18 cellular contexts compared by ENCODE assay signal in genomic region chr19:33690461-33691427, GRCh38.
DNase-seq lines count a peak whose midpoint lies in the region; ATAC-seq and TF ChIP-seq lines count a peak whose summit lies in the region.
"Had no signal": no experiment of that assay in that cellular context is flagged by ENCODE, and none has a peak within 500 bp of the region (broad histone marks: within the 10 kb centered on the region; RNA-seq: fewer than 3 reads in every experiment).

No MANE protein-coding gene starts in this region.

- TF ChIP-seq CTCF in HEK293 (tag by site-specific recombination; IDR thresholded peaks at IDR 0.05), result no peak
- TF ChIP-seq CTCF in spleen (IDR thresholded peaks at IDR 0.05 in 8 of 11, conservative IDR thresholded peaks at IDR 0.05 in 3 of 11), result no peak

- intact Hi-C loops in spleen (cut with DNase I; ENCODE audit: low total_unique reads), result no loop called here

- H3K27me3 ChIP-seq in spleen (replicated peaks in 1 of 7), result peaks cover 0 to 35% (median 0%) of the 10 kb centered on the region in 7 donors
- H3K27me3 ChIP-seq: ovary had no signal

- H3K27ac ChIP-seq in HEK293 (ENCODE audit: extremely low read depth, low read depth, low read length), result no peak overlapping the region
- no peak overlapping the region for H3K27ac ChIP-seq in spleen
- H3K27ac ChIP-seq: esophagus muscularis mucosa, ovary, sigmoid colon had no signal

- POLR2A ChIA-PET in HEK293 (lab: Yijun Ruan, JAX), result no interaction called here

- H3K4me1 ChIP-seq in HEK293 (ENCODE audit: control insufficient read depth, insufficient read depth, low read length) (peaks cover 4% of the 10 kb centered on the region; the same call in 1 of the 2 replicates), spleen (no peaks in the 10 kb centered on the region)
- H3K4me1 ChIP-seq: Caco-2, esophagus muscularis mucosa, sigmoid colon had no signal

- H3K9me3 ChIP-seq in HEK293 (ENCODE audit: control insufficient read depth, insufficient read depth, low read depth, low read length) (no peaks in the 10 kb centered on the region; the same call in 1 of the 2 replicates), spleen (no peaks in the 10 kb centered on the region)
- H3K9me3 ChIP-seq: Caco-2, esophagus muscularis mucosa, ovary, sigmoid colon had no signal

- no peaks in the 10 kb centered on the region for H3K36me3 ChIP-seq in HEK293 (ENCODE audit: control insufficient read depth in 2 of 2, insufficient read depth in 1 of 2, low read length in 2 of 2)
- no peaks in the 10 kb centered on the region for H3K36me3 ChIP-seq in spleen
- H3K36me3 ChIP-seq: esophagus muscularis mucosa, ovary, sigmoid colon had no signal

- TF ChIP-seq POLR2A in spleen (IDR thresholded peaks at IDR 0.05) (no peak), GM18505 (IDR thresholded peaks at IDR 0.05; ENCODE audit: borderline replicate concordance, extremely low read depth, insufficient read depth, insufficient read length) (no peak)

- H3K4me3 ChIP-seq in HEK293 (ENCODE audit: low read depth, low read length) (no peak overlapping the region), spleen (no peak overlapping the region)
- H3K4me3 ChIP-seq: esophagus muscularis mucosa, GM12878, lung, ovary, sigmoid colon had no signal

- WGBS in spleen, 5 donors, result 78 to 84% (median 82%) methylated on average over 21 to 29 of the region's 29 CpGs

- no peak for ATAC-seq in stimulated activated naive CD8-positive, alpha-beta T cell treated with anti-CD3 and anti-CD28 coated beads, Interleukin-15, Interleukin-2, amounts not matched to agents 100 U/mL and 50 U/mL, for 24 hours
- ATAC-seq in GM18505 (IDR thresholded peaks at IDR 0.05; ENCODE audit: unreplicated experiment), result no peak
- ATAC-seq: GM12878; naive thymus-derived CD4-positive, alpha-beta T cell had no signal

- DNase-seq in activated effector memory CD4-positive, alpha-beta T cell treated with anti-CD3 and anti-CD28 coated beads, Interleukin-2, amount 50 U/mL, for 16 hours, result peak; percentile 54
- no peak for DNase-seq in activated effector memory CD4-positive, alpha-beta T cell treated with Interleukin-2 at 50 U/mL for 16 hours
- DNase-seq in astrocyte of the hippocampus (ENCODE audit: low read depth, low spot score) (peak; percentile 16), spleen (peak; percentile 59)
- no peak for DNase-seq in stimulated activated naive CD8-positive, alpha-beta T cell treated with anti-CD3 and anti-CD28 coated beads, Interleukin-15, Interleukin-2, amounts not matched to agents 100 U/mL and 50 U/mL, for 24 hours
- no peak for DNase-seq in activated CD4-positive, CD25-positive, alpha-beta regulatory T cell (lab: John Stamatoyannopoulos, UW)
- DNase-seq: Caco-2; GDM1; immature natural killer cell; naive thymus-derived CD4-positive, alpha-beta T cell; NCI-H146; sigmoid colon had no signal

- CTCF ChIA-PET in HEK293 (lab: Yijun Ruan, JAX), result interaction anchor here (0.7 kb wide), 2 partner anchors 277 to 740 kb away, joined by 3 to 4 read pairs; no protein-coding TSS in a partner anchor

TF ChIP-seq in HEK293, 187 proteins besides CTCF, POLR2A, EP300 and RAD21 (continues in another document):
- 0 out of 2 replicates have a peak, but pooled peaks have one; percentile 53 for TF ChIP-seq ZNF24 (tag by site-specific recombination; IDR thresholded peaks at IDR 0.05)
- TF ChIP-seq ZEB2 (tag by site-specific recombination; IDR thresholded peaks at IDR 0.05), result 0 out of 2 replicates have a peak, but pooled peaks have one; percentile 20
- TF ChIP-seq, protein P1, sequence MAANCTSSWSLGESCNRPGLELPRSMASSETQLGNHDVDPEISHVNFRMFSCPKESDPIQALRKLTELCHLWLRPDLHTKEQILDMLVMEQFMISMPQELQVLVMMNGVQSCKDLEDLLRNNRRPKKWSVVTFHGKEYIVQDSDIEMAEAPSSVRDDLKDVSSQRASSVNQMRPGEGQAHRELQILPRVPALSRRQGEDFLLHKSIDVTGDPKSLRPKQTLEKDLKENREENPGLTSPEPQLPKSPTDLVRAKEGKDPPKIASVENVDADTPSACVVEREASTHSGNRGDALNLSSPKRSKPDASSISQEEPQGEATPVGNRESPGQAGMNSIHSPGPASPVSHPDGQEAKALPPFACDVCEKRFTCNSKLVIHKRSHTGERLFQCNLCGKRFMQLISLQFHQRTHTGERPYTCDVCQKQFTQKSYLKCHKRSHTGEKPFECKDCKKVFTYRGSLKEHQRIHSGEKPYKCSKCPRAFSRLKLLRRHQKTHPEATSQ (tag by site-specific recombination; IDR thresholded peaks at IDR 0.05), result no peak
- TF ChIP-seq SP7 (tag by site-specific recombination; IDR thresholded peaks at IDR 0.05), result 0 out of 2 replicates have a peak, but pooled peaks have one; percentile 28
- TF ChIP-seq GLIS1 (tag by site-specific recombination; IDR thresholded peaks at IDR 0.05), result peak; percentile 99
- no peak for TF ChIP-seq ZNF658 (tag by site-specific recombination; IDR thresholded peaks at IDR 0.05)
- peak; percentile 58; the same call in 1 of the 2 replicates for TF ChIP-seq ZFP69B (tag by site-specific recombination; IDR thresholded peaks at IDR 0.05)
- peak; percentile 97 for TF ChIP-seq ZNF600 (tag by site-specific recombination; IDR thresholded peaks at IDR 0.05)
- TF ChIP-seq ZNF155 (tag by site-specific recombination; IDR thresholded peaks at IDR 0.05), result no peak
- peak; percentile 70 for TF ChIP-seq EGR2 (tag by site-specific recombination; IDR thresholded peaks at IDR 0.05; ENCODE audit: low read depth)
- TF ChIP-seq ZBTB7A (tag by site-specific recombination; IDR thresholded peaks at IDR 0.05; ENCODE audit: low read depth), result no peak
- peak; percentile 86 for TF ChIP-seq GLIS2 (tag by site-specific recombination; IDR thresholded peaks at IDR 0.05)
- 0 out of 2 replicates have a peak, but pooled peaks have one; percentile 21 for TF ChIP-seq KLF9 (tag by site-specific recombination; IDR thresholded peaks at IDR 0.05; ENCODE audit: low read depth)
- TF ChIP-seq, protein P2, sequence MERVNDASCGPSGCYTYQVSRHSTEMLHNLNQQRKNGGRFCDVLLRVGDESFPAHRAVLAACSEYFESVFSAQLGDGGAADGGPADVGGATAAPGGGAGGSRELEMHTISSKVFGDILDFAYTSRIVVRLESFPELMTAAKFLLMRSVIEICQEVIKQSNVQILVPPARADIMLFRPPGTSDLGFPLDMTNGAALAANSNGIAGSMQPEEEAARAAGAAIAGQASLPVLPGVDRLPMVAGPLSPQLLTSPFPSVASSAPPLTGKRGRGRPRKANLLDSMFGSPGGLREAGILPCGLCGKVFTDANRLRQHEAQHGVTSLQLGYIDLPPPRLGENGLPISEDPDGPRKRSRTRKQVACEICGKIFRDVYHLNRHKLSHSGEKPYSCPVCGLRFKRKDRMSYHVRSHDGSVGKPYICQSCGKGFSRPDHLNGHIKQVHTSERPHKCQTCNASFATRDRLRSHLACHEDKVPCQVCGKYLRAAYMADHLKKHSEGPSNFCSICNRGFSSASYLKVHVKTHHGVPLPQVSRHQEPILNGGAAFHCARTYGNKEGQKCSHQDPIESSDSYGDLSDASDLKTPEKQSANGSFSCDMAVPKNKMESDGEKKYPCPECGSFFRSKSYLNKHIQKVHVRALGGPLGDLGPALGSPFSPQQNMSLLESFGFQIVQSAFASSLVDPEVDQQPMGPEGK (tag by site-specific recombination; IDR thresholded peaks at IDR 0.05), result peak; percentile 84
- TF ChIP-seq, protein P3, sequence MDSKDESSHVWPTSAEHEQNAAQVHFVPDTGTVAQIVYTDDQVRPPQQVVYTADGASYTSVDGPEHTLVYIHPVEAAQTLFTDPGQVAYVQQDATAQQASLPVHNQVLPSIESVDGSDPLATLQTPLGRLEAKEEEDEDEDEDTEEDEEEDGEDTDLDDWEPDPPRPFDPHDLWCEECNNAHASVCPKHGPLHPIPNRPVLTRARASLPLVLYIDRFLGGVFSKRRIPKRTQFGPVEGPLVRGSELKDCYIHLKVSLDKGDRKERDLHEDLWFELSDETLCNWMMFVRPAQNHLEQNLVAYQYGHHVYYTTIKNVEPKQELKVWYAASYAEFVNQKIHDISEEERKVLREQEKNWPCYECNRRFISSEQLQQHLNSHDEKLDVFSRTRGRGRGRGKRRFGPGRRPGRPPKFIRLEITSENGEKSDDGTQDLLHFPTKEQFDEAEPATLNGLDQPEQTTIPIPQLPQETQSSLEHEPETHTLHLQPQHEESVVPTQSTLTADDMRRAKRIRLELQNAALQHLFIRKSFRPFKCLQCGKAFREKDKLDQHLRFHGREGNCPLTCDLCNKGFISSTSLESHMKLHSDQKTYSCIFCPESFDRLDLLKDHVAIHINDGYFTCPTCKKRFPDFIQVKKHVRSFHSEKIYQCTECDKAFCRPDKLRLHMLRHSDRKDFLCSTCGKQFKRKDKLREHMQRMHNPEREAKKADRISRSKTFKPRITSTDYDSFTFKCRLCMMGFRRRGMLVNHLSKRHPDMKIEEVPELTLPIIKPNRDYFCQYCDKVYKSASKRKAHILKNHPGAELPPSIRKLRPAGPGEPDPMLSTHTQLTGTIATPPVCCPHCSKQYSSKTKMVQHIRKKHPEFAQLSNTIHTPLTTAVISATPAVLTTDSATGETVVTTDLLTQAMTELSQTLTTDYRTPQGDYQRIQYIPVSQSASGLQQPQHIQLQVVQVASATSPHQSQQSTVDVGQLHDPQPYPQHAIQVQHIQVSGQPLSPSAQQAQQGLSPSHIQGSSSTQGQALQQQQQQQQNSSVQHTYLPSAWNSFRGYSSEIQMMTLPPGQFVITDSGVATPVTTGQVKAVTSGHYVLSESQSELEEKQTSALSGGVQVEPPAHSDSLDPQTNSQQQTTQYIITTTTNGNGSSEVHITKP (tag by site-specific recombination; IDR thresholded peaks at IDR 0.05), result peak; percentile 65
- TF ChIP-seq ZNF473 (tag by site-specific recombination; IDR thresholded peaks at IDR 0.05), result peak; percentile 36; the same call in 1 of the 2 replicates
- TF ChIP-seq SCRT1 (tag by site-specific recombination; IDR thresholded peaks at IDR 0.05; ENCODE audit: borderline replicate concordance), result peak; percentile 77
- TF ChIP-seq ZBTB20 (tag by site-specific recombination; IDR thresholded peaks at IDR 0.05), result peak; percentile 59
- TF ChIP-seq ZFHX2 (tag by site-specific recombination; conservative IDR thresholded peaks at IDR 0.05), result peak; percentile 81
- no peak for TF ChIP-seq IKZF3 (tag by site-specific recombination; IDR thresholded peaks at IDR 0.05)
- TF ChIP-seq ZNF335 (tag by site-specific recombination; conservative IDR thresholded peaks at IDR 0.05), result 0 out of 2 replicates have a peak, but pooled peaks have one; percentile 30
- peak; percentile 99 for TF ChIP-seq SCRT2 (tag by site-specific recombination; IDR thresholded peaks at IDR 0.05)

Comparison
In these comparisons a context has a peak if more than half of its experiments do, and no peak if none do; other contexts are left out.
1. DNase-seq: peak in activated effector memory CD4-positive, alpha-beta T cell treated with anti-CD3 and anti-CD28 coated beads, Interleukin-2, amount 50 U/mL, for 16 hours (single experiment), astrocyte of the hippocampus (single experiment) and spleen (single experiment); none in activated effector memory CD4-positive, alpha-beta T cell treated with Interleukin-2 at 50 U/mL for 16 hours (single experiment), stimulated activated naive CD8-positive, alpha-beta T cell treated with anti-CD3 and anti-CD28 coated beads, Interleukin-15, Interleukin-2, amounts not matched to agents 100 U/mL and 50 U/mL, for 24 hours (single experiment) and activated CD4-positive, CD25-positive, alpha-beta regulatory T cell (0 of 4).